Comparison of ENCODE assay signal across 9 cellular contexts in the genomic region with DNA sequence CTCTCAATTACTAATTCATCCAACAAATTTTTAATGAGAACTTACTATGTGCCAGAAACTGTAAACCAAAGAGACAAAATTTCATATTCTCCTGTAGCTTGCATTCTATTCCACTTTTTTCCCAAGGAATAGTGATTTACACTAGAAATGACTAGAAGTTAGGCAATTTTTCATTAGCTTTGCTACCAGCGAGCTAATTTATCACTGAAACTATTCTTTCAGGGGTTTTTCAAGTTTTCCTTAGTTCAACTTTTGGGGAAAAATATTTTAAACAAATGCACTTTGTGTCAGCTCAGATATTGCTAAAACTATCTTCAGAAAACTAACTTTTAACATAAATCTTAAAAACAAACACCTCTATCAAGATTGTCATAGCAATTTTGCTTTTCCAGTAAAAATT. TPM values are rescaled to one million over a fixed set of nuclear protein-coding genes. Genes with fewer than 3 reads are reported as not detected.
"Had no signal": no experiment of that assay in that cellular context is flagged by ENCODE, and none has a peak within 500 bp of the region (broad histone marks: within the 10 kb centered on the region; RNA-seq: fewer than 3 reads in every experiment).

No MANE protein-coding gene starts in this region.

- ATAC-seq: HCT116 had no signal

- H3K4me3 ChIP-seq: GM23248, HAP-1 had no signal

- H3K36me3 ChIP-seq: HAP-1 had no signal

- H3K4me3 Mint-ChIP-seq: IgD-negative memory B cell had no signal

- H3K9ac ChIP-seq: GM23248 had no signal

- H3K27ac ChIP-seq: GM23248 had no signal

- H3K36me3 Mint-ChIP-seq: IgD-negative memory B cell had no signal

- H3K9me3 ChIP-seq: HAP-1 had no signal

- H2AFZ ChIP-seq: GM23248 had no signal

- FAIRE-seq: HTR-8/SVneo had no signal

- DNase-seq: GM23248, GOT3, H7, KBM-7 had no signal

RNA-seq across cellular contexts. Expression of gene TNFRSF19, which starts 5.4 kb away (rescaled TPM):
- total RNA-seq: HT-29 had no signal
